Comparison of ENCODE assay signal across 8 cellular contexts in genomic region chrX:129843459-129844306, GRCh38. TPM values are rescaled to one million over a fixed set of nuclear protein-coding genes. Genes with fewer than 3 reads are reported as not detected.
DNase-seq lines count a peak whose midpoint lies in the region; ATAC-seq and TF ChIP-seq lines count a peak whose summit lies in the region.

Gene ZDHHC9, minus strand, starts transcription at chrX:129843886. Its CDS starts 1,941 bp downstream, at chrX:129841945.

- no peaks in the 10 kb centered on the region for H3K27me3 ChIP-seq in endodermal cell (ENCODE audit: control insufficient read depth, insufficient read depth, low read length, poor library complexity, severe bottlenecking)

- H3K36me3 ChIP-seq in endodermal cell (ENCODE audit: control insufficient read depth, insufficient read depth, low read length) = no peaks in the 10 kb centered on the region

- peak within 1 kb of the TSS; percentile 80 for H3K4me3 Mint-ChIP-seq in endodermal cell

- 1% methylated on average over 70 of the region's 72 CpGs; no CpG with 5 or more reads in 1 of the 2 experiments for WGBS in endodermal cell (ENCODE audit: insufficient coverage in 1 of 2, insufficient read length in 1 of 2), 2 experiments

- H3K27me3 Mint-ChIP-seq in endodermal cell (ENCODE audit: insufficient read depth) = peaks cover 7% of the 10 kb centered on the region

- peaks cover 16% of the 10 kb centered on the region for H3K4me1 Mint-ChIP-seq in endodermal cell

- H3K36me3 Mint-ChIP-seq in endodermal cell (ENCODE audit: low read depth) = peaks cover 17% of the 10 kb centered on the region

- peak within 1 kb of the TSS; percentile 87 for H3K4me3 ChIP-seq in endodermal cell (ENCODE audit: low read length)

- H3K9me3 Mint-ChIP-seq in endodermal cell = peaks cover 54% of the 10 kb centered on the region

- TF ChIP-seq CTCF in endodermal cell (conservative IDR thresholded peaks at IDR 0.05) = no peak

- H3K27ac ChIP-seq in endodermal cell (ENCODE audit: low read depth, low read length) = no peak within 1 kb of the TSS

- DNase-seq in COLO829 (ENCODE audit: low spot score) (peak; percentile 64), HUDEP-2 (lab: John Stamatoyannopoulos, UW; ENCODE audit: unreplicated experiment in 76 of 76) (peak in 74 of 76 experiments; percentile 3 to 86 (median 70)), NOMO-1 treated with dmso at 0.1 percent for 144 hours (lab: John Stamatoyannopoulos, UW; ENCODE audit: unreplicated experiment) (peak; percentile 70), endodermal cell (peak; percentile 96), mesenteric fat pad (ENCODE audit: low spot score) (peak; percentile 95)
- peak; percentile 63 for DNase-seq in activated CD8-positive, alpha-beta memory T cell treated with anti-CD3 and anti-CD28 coated beads, Interleukin-2, amount 50 U/mL, for 1 hour (ENCODE audit: extremely low read depth)
- peak; percentile 71 for DNase-seq in stimulated activated CD8-positive, alpha-beta memory T cell treated with anti-CD3 and anti-CD28 coated beads, Interleukin-15, amount 100 ng/mL, for 1 hour (ENCODE audit: low read depth)

- no peaks in the 10 kb centered on the region for H3K4me1 ChIP-seq in endodermal cell (ENCODE audit: control insufficient read depth, insufficient read depth, low read length)

- H3K9ac ChIP-seq in endodermal cell (ENCODE audit: extremely low read depth, low read length, poor library complexity, severe bottlenecking) = peak within 1 kb of the TSS; percentile 67

- ATAC-seq in GM21381 (IDR thresholded peaks at IDR 0.05; ENCODE audit: unreplicated experiment) = peak; percentile 100

- peak within 1 kb of the TSS; percentile 91 for H3K27ac Mint-ChIP-seq in endodermal cell

- H3K9me3 ChIP-seq in endodermal cell (ENCODE audit: control insufficient read depth, low read length) = no peaks in the 10 kb centered on the region

RNA-seq across cellular contexts. Expression of gene ZDHHC9, which starts in this region (rescaled TPM):
- 10 to 100 TPM; 27.1 to 40.2 TPM for total RNA-seq in endodermal cell
- polyA plus RNA-seq in endodermal cell (2013, experiment 1 of 2) = 34.8 TPM
- 28.9 TPM for polyA plus RNA-seq in endodermal cell (2013, experiment 2 of 2)
- total RNA-seq in mesenteric fat pad = 71.1 TPM
